In the genomic region with DNA sequence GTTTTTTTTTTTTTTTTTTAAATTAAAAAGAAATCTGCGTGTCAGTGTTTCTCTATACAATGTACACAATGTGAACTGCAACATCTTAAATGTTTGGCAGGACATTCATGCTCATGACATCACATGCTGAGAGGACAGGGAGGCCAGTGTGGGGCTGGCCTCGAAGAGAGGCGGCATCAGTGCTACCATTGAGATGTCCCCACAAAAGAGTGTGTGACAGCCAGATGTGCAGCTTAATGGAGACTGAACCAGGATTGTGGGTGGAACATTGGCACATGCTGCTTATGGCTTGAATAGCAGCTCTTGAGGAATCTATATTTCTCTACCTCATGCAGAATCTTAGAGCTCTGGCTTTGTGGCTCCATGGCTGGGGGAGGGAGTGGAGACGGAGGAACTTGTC, we compare ENCODE assay signal across 16 cellular contexts. TPM values are rescaled to one million over a fixed set of nuclear protein-coding genes. Genes with fewer than 3 reads are reported as not detected.
"Had no signal": no experiment of that assay in that cellular context is flagged by ENCODE, and none has a peak within 500 bp of the region (broad histone marks: within the 10 kb centered on the region; RNA-seq: fewer than 3 reads in every experiment).

No MANE protein-coding gene starts in this region.

- H3K36me3 ChIP-seq: cardiac muscle cell, colonic mucosa, right atrium auricular region, SJCRH30 had no signal

- H3K9ac ChIP-seq: parathyroid adenoma had no signal

- H2AFZ ChIP-seq: parathyroid adenoma had no signal

- H3K27ac ChIP-seq: cardiac muscle cell, colonic mucosa, gastroesophageal sphincter, parathyroid adenoma, right atrium auricular region, SJCRH30 had no signal

- H3K9me3 ChIP-seq: colonic mucosa, gastroesophageal sphincter, right atrium auricular region, SJCRH30 had no signal

- H3K4me3 ChIP-seq: cardiac muscle cell, colonic mucosa, gastroesophageal sphincter, right atrium auricular region, SJCRH30 had no signal

- H3K79me2 ChIP-seq: parathyroid adenoma had no signal

- DNase-seq: activated CD4-positive, alpha-beta T cell treated with anti-CD3 and anti-CD28 coated beads, Interleukin-2, amount 50 U/mL, for 4 hours; activated CD4-positive, CD25-positive, alpha-beta regulatory T cell treated with anti-CD3 and anti-CD28 coated beads, Interleukin-2, amount 50 U/mL, for 72 hours; activated effector memory CD4-positive, alpha-beta T cell treated with anti-CD3 and anti-CD28 coated beads, Interleukin-2, amount 50 U/mL, for 16 hours; activated T-cell treated with anti-CD3 and anti-CD28 coated beads, Interleukin-2, amount 50 U/mL, for 4 hours; colonic mucosa; effector CD4-positive, alpha-beta T cell; SJCRH30; small intestine; SW 1271; trophoblast cell had no signal

- FAIRE-seq: astrocyte, endothelial cell of umbilical vein, small intestine had no signal

- H3K4me1 ChIP-seq: colonic mucosa, gastroesophageal sphincter, parathyroid adenoma, right atrium auricular region, SJCRH30 had no signal

- H3K27me3 ChIP-seq: cardiac muscle cell, colonic mucosa, gastroesophageal sphincter, right atrium auricular region, SJCRH30 had no signal

RNA-seq across cellular contexts. Expression of a gene that starts 18.5 kb away (rescaled TPM):
- polyA plus RNA-seq: cardiac muscle cell had no signal
